9 cellular contexts compared by ENCODE assay signal in genomic region chr2:209473930-209474419, GRCh38.
DNase-seq lines count a peak whose midpoint lies in the region; ATAC-seq, FAIRE-seq and TF ChIP-seq lines count a peak whose summit lies in the region.
"Had no signal": no experiment of that assay in that cellular context is flagged by ENCODE, and none has a peak within 500 bp of the region (broad histone marks: within the 10 kb centered on the region; RNA-seq: fewer than 3 reads in every experiment).

No MANE protein-coding gene starts in this region.

- peak; percentile 96 for FAIRE-seq in RCC 7860 (lab: Jason Lieb, UNC)

- no peak overlapping the region for H2AFZ ChIP-seq in ACC112 (ENCODE audit: low read length, unreplicated experiment)
- H2AFZ ChIP-seq: neural progenitor cell had no signal

- TF ChIP-seq CTCF in HEK293 (tag by site-specific recombination; IDR thresholded peaks at IDR 0.05) (no peak), foreskin fibroblast (IDR thresholded peaks at IDR 0.05; ENCODE audit: low read depth, low read length) (no peak)

- no peak overlapping the region for H3K27ac Mint-ChIP-seq in activated T-cell treated with anti-CD3 and anti-CD28 coated beads, Interleukin-2, amount 50 U/mL, for 24 hours
- H3K27ac Mint-ChIP-seq: neural progenitor cell had no signal

- H3K27me3 ChIP-seq in ACC112 (ENCODE audit: insufficient read depth, low read length), result no peaks in the 10 kb centered on the region
- H3K27me3 ChIP-seq: neural progenitor cell had no signal

- CTCF ChIA-PET in HEK293 (lab: Yijun Ruan, JAX), result interaction anchor here (0.6 to 1.1 kb wide), 3 partner anchors 19 to 51 kb away, joined by 3 read pairs; no protein-coding TSS in a partner anchor

- H3K79me2 ChIP-seq in ACC112 (ENCODE audit: control insufficient read depth, insufficient read depth, low read length, unreplicated experiment), result peaks cover 15% of the 10 kb centered on the region

- H3K36me3 ChIP-seq in ACC112 (ENCODE audit: insufficient read depth, low read length) (no peaks in the 10 kb centered on the region), HEK293 (ENCODE audit: control insufficient read depth in 2 of 2, insufficient read depth in 1 of 2, low read length in 2 of 2) (no peaks in the 10 kb centered on the region)
- H3K36me3 ChIP-seq: neural progenitor cell had no signal

- H3K27ac ChIP-seq in ACC112 (ENCODE audit: low read depth, low read length), result peak overlapping the region; percentile 100
- H3K27ac ChIP-seq in HEK293 (ENCODE audit: extremely low read depth, low read depth, low read length), result peak overlapping the region; percentile 76
- H3K27ac ChIP-seq: neural progenitor cell had no signal

- H3K4me1 Mint-ChIP-seq in activated T-cell treated with anti-CD3 and anti-CD28 coated beads, Interleukin-2, amount 50 U/mL, for 24 hours (ENCODE audit: low read depth), result no peaks in the 10 kb centered on the region
- H3K4me1 Mint-ChIP-seq: neural progenitor cell had no signal

- no peaks in the 10 kb centered on the region for H3K9me3 Mint-ChIP-seq in activated T-cell treated with anti-CD3 and anti-CD28 coated beads, Interleukin-2, amount 50 U/mL, for 24 hours
- H3K9me3 Mint-ChIP-seq: neural progenitor cell had no signal

- H3K4me3 ChIP-seq in ACC112 (ENCODE audit: low read depth, low read length) (peak overlapping the region; percentile 60), HEK293 (ENCODE audit: low read depth, low read length) (no peak overlapping the region), foreskin fibroblast (ENCODE audit: low read depth in 1 of 2, low read length in 2 of 2) (no peak overlapping the region)
- H3K4me3 ChIP-seq: neural progenitor cell had no signal

- peaks cover 4% of the 10 kb centered on the region for H3K27me3 Mint-ChIP-seq in activated T-cell treated with anti-CD3 and anti-CD28 coated beads, Interleukin-2, amount 50 U/mL, for 24 hours

- DNase-seq in RCC 7860 (ENCODE audit: low spot score) (peak; percentile 85), foreskin fibroblast (peak; percentile 84 to 88), epidermal melanocyte (ENCODE audit: insufficient read length, low spot score) (no peak)
- DNase-seq in activated T-cell treated with anti-CD3 and anti-CD28 coated beads, Interleukin-2, amount 50 U/mL, for 24 hours, result no peak
- no peak for DNase-seq in stimulated activated CD4-positive, alpha-beta T cell treated with anti-CD3 and anti-CD28 coated beads, Interleukin-12 subunit alpha, Interleukin-12 subunit beta, amount 100 ng/mL, for 4 hours

- no peak for ATAC-seq in HG03469 (IDR thresholded peaks at IDR 0.05; ENCODE audit: unreplicated experiment)

- POLR2A ChIA-PET in HEK293 (lab: Yijun Ruan, JAX), result interaction anchor here (1.2 kb wide), 2 partner anchors 21 to 50 kb away, joined by 3 to 4 read pairs; partner anchors contain the start of gene MAP2

- H3K4me1 ChIP-seq in ACC112 (ENCODE audit: control insufficient read depth, insufficient read depth, low read length, unreplicated experiment) (peaks cover 62% of the 10 kb centered on the region), HEK293 (ENCODE audit: control insufficient read depth, insufficient read depth, low read length) (peaks cover 58% of the 10 kb centered on the region)
- H3K4me1 ChIP-seq: neural progenitor cell had no signal

- H3K36me3 Mint-ChIP-seq in activated T-cell treated with anti-CD3 and anti-CD28 coated beads, Interleukin-2, amount 50 U/mL, for 24 hours (ENCODE audit: low read depth), result no peaks in the 10 kb centered on the region

- H3K9me3 ChIP-seq in HEK293 (ENCODE audit: control insufficient read depth, insufficient read depth, low read depth, low read length), result no peaks in the 10 kb centered on the region

- no peak overlapping the region for H3K4me3 Mint-ChIP-seq in activated T-cell treated with anti-CD3 and anti-CD28 coated beads, Interleukin-2, amount 50 U/mL, for 24 hours
- H3K4me3 Mint-ChIP-seq: neural progenitor cell had no signal

TF ChIP-seq in HEK293, 187 proteins besides CTCF, POLR2A, EP300 and RAD21 (continues in another document):
- TF ChIP-seq PRDM10 (tag by site-specific recombination; IDR thresholded peaks at IDR 0.05) (peak; percentile 47; the same call in 1 of the 2 replicates), ZSCAN23 (tag by site-specific recombination; IDR thresholded peaks at IDR 0.05) (0 out of 2 replicates have a peak, but pooled peaks have one; percentile 19), ZXDB (tag by site-specific recombination; IDR thresholded peaks at IDR 0.05) (peak; percentile 91), ZNF660 (tag by site-specific recombination; IDR thresholded peaks at IDR 0.05) (peak; percentile 46; the same call in 1 of the 2 replicates), FEZF1 (tag by site-specific recombination; IDR thresholded peaks at IDR 0.05) (peak; percentile 86), ZNF629 (tag by site-specific recombination; IDR thresholded peaks at IDR 0.05) (peak; percentile 81), ZNF501 (tag by site-specific recombination; IDR thresholded peaks at IDR 0.05) (peak; percentile 77; the same call in 1 of the 2 replicates), ZNF510 (tag by site-specific recombination; IDR thresholded peaks at IDR 0.05; ENCODE audit: insufficient replicate concordance) (no peak), ZNF24 (tag by site-specific recombination; IDR thresholded peaks at IDR 0.05) (peak; percentile 86), ZNF747 (tag by site-specific recombination; IDR thresholded peaks at IDR 0.05) (no peak), TRIM28 (IDR thresholded peaks at IDR 0.05; ENCODE audit: borderline replicate concordance, low read length) (peak; percentile 72; the same call in 1 of the 2 replicates), ZNF561 (tag by site-specific recombination; IDR thresholded peaks at IDR 0.05; ENCODE audit: borderline replicate concordance) (0 out of 2 replicates have a peak, but pooled peaks have one; percentile 26), ZEB2 (tag by site-specific recombination; IDR thresholded peaks at IDR 0.05) (peak; percentile 79), KLF10 (tag by site-specific recombination; IDR thresholded peaks at IDR 0.05) (peak; percentile 64)
- TF ChIP-seq, protein P1, sequence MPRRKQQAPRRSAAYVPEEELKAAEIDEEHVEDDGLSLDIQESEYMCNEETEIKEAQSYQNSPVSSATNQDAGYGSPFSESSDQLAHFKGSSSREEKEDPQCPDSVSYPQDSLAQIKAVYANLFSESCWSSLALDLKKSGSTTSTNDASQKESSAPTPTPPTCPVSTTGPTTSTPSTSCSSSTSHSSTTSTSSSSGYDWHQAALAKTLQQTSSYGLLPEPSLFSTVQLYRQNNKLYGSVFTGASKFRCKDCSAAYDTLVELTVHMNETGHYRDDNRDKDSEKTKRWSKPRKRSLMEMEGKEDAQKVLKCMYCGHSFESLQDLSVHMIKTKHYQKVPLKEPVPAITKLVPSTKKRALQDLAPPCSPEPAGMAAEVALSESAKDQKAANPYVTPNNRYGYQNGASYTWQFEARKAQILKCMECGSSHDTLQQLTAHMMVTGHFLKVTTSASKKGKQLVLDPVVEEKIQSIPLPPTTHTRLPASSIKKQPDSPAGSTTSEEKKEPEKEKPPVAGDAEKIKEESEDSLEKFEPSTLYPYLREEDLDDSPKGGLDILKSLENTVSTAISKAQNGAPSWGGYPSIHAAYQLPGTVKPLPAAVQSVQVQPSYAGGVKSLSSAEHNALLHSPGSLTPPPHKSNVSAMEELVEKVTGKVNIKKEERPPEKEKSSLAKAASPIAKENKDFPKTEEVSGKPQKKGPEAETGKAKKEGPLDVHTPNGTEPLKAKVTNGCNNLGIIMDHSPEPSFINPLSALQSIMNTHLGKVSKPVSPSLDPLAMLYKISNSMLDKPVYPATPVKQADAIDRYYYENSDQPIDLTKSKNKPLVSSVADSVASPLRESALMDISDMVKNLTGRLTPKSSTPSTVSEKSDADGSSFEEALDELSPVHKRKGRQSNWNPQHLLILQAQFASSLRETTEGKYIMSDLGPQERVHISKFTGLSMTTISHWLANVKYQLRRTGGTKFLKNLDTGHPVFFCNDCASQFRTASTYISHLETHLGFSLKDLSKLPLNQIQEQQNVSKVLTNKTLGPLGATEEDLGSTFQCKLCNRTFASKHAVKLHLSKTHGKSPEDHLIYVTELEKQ (tag by site-specific recombination; IDR thresholded peaks at IDR 0.05; ENCODE audit: borderline replicate concordance), result peak; percentile 49; the same call in 1 of the 2 replicates

Comparison
In these comparisons a context has a peak if more than half of its experiments do, and no peak if none do; other contexts are left out.
1. DNase-seq: peak in RCC 7860 (single experiment) and foreskin fibroblast (2 of 2); none in activated T-cell treated with anti-CD3 and anti-CD28 coated beads, Interleukin-2, amount 50 U/mL, for 24 hours (single experiment), epidermal melanocyte (single experiment) and stimulated activated CD4-positive, alpha-beta T cell treated with anti-CD3 and anti-CD28 coated beads, Interleukin-12 subunit alpha, Interleukin-12 subunit beta, amount 100 ng/mL, for 4 hours (single experiment).